Comparison of ENCODE assay signal across 21 cellular contexts in genomic region chr1:57164584-57164983, GRCh38.
"Had no signal": no experiment of that assay in that cellular context is flagged by ENCODE, and none has a peak within 500 bp of the region (broad histone marks: within the 10 kb centered on the region; RNA-seq: fewer than 3 reads in every experiment).

No MANE protein-coding gene starts in this region.

- H3K4me3 ChIP-seq: gastroesophageal sphincter, heart left ventricle, mucosa of descending colon, testis, upper lobe of left lung had no signal

- H3K9me3 Mint-ChIP-seq: brain, memory B cell, neural crest cell had no signal

- DNase-seq: activated CD4-positive, alpha-beta T cell treated with anti-CD3 and anti-CD28 coated beads for 1 hour; activated CD4-positive, alpha-beta T cell treated with anti-CD3 and anti-CD28 coated beads, Interleukin-2, amount 50 U/mL, for 1 hour; activated CD8-positive, alpha-beta T cell treated with anti-CD3 and anti-CD28 coated beads, Interleukin-2, amount 10 ng/mL, durations not matched to agents 7 days and 5 days; activated T-cell treated with anti-CD3 and anti-CD28 coated beads, Interleukin-2, amount 50 U/mL, for 1 hour; aorta; heart left ventricle; left colon; mucosa of descending colon; occipital lobe; small intestine; stimulated activated CD4-positive, alpha-beta T cell treated with anti-CD3 and anti-CD28 coated beads, Interleukin-2, amount 100 ng/mL, for 24 hours; stimulated activated naive CD4-positive, alpha-beta T cell; testis; upper lobe of left lung had no signal

- H3K4me1 ChIP-seq: testis, upper lobe of left lung had no signal

- H3K27ac ChIP-seq: epithelial cell of prostate, gastroesophageal sphincter, heart left ventricle, testis, upper lobe of left lung had no signal

- H3K27me3 Mint-ChIP-seq: brain had no signal

- H3K27me3 ChIP-seq: gastroesophageal sphincter, heart left ventricle, testis, upper lobe of left lung had no signal

- H3K36me3 Mint-ChIP-seq: activated naive CD4-positive, alpha-beta T cell treated with anti-CD3 and anti-CD28 coated beads, Interleukin-2, amount 50 U/mL, for 72 hours; brain; memory B cell had no signal

- ATAC-seq: activated CD8-positive, alpha-beta T cell treated with anti-CD3 and anti-CD28 coated beads, Interleukin-2, amount 10 ng/mL, durations not matched to agents 7 days and 5 days; gastroesophageal sphincter; heart left ventricle; left colon; mucosa of descending colon; sciatic nerve had no signal

- H3K27ac Mint-ChIP-seq: activated CD8-positive, alpha-beta T cell treated with anti-CD3 and anti-CD28 coated beads, Interleukin-2, amount 10 ng/mL, durations not matched to agents 7 days and 5 days; activated naive CD4-positive, alpha-beta T cell treated with anti-CD3 and anti-CD28 coated beads, Interleukin-2, amount 50 U/mL, for 72 hours; brain; memory B cell had no signal

- H3K4me3 Mint-ChIP-seq: activated CD8-positive, alpha-beta T cell treated with anti-CD3 and anti-CD28 coated beads, Interleukin-2, amount 10 ng/mL, durations not matched to agents 7 days and 5 days; brain; memory B cell; neural crest cell had no signal

- H3K9me3 ChIP-seq: gastroesophageal sphincter, heart left ventricle, mucosa of descending colon, testis, upper lobe of left lung had no signal

- H3K36me3 ChIP-seq: gastroesophageal sphincter, heart left ventricle, upper lobe of left lung had no signal

- H3K4me1 Mint-ChIP-seq: memory B cell had no signal
